2 cellular contexts compared by ENCODE assay signal in genomic region chr2:96537066-96537733, GRCh38.
TF ChIP-seq lines count a peak whose summit lies in the region.

No MANE protein-coding gene starts in this region.

TF ChIP-seq in HCT116, 20 proteins besides CTCF, POLR2A, EP300 and RAD21:
- TF ChIP-seq ZFX (IDR thresholded peaks at IDR 0.05) (0 out of 2 replicates have a peak, but pooled peaks have one; percentile 7), ZBTB33 (IDR thresholded peaks at IDR 0.05; ENCODE audit: extremely low read depth, insufficient replicate concordance, low read length) (no peak), SIN3A (IDR thresholded peaks at IDR 0.05; ENCODE audit: low read depth) (0 out of 2 replicates have a peak, but pooled peaks have one; percentile 49)

TF ChIP-seq in HepG2, 621 proteins besides CTCF, POLR2A, EP300 and RAD21 (continues in another document):
- TF ChIP-seq HNF1B (CRISPR knock-in tag; IDR thresholded peaks at IDR 0.05) (no peak), ZNF781 (CRISPR knock-in tag; IDR thresholded peaks at IDR 0.05; ENCODE audit: borderline replicate concordance, not compliant biosample characterization) (peak; percentile 8), POGK (CRISPR knock-in tag; conservative IDR thresholded peaks at IDR 0.05) (0 out of 2 replicates have a peak, but pooled peaks have one; percentile 28), NCOR1 (IDR thresholded peaks at IDR 0.05; ENCODE audit: borderline replicate concordance, low read length) (no peak), SP1 (IDR thresholded peaks at IDR 0.05) (no peak), SP1 (CRISPR knock-in tag; IDR thresholded peaks at IDR 0.05) (no peak), KMT2A (CRISPR knock-in tag; IDR thresholded peaks at IDR 0.05) (peak; percentile 48; the same call in 1 of the 2 replicates), SAFB2 (CRISPR knock-in tag; IDR thresholded peaks at IDR 0.05; ENCODE audit: borderline replicate concordance, low read depth) (0 out of 2 replicates have a peak, but pooled peaks have one; percentile 10), AFF4 (CRISPR knock-in tag; IDR thresholded peaks at IDR 0.05) (no peak), ZFP37 (CRISPR knock-in tag; IDR thresholded peaks at IDR 0.05; ENCODE audit: borderline replicate concordance) (no peak), ZBTB40 (IDR thresholded peaks at IDR 0.05) (no peak), ZBTB40 (CRISPR knock-in tag; IDR thresholded peaks at IDR 0.05) (peak; percentile 61), MXD1 (CRISPR knock-in tag; IDR thresholded peaks at IDR 0.05) (peak; percentile 4), ZNF773 (CRISPR knock-in tag; IDR thresholded peaks at IDR 0.05; ENCODE audit: borderline replicate concordance) (no peak), PAXIP1 (CRISPR knock-in tag; conservative IDR thresholded peaks at IDR 0.05) (no peak), KLF9 (CRISPR knock-in tag; IDR thresholded peaks at IDR 0.05; ENCODE audit: low read depth) (no peak), ZGPAT (CRISPR knock-in tag; IDR thresholded peaks at IDR 0.05) (peak; percentile 20; the same call in 1 of the 2 replicates), TBX2 (CRISPR knock-in tag; IDR thresholded peaks at IDR 0.05; ENCODE audit: borderline replicate concordance) (0 out of 2 replicates have a peak, but pooled peaks have one; percentile 14), BCLAF1 (IDR thresholded peaks at IDR 0.05) (no peak), SMARCC2 (IDR thresholded peaks at IDR 0.05) (no peak), ZNF709 (CRISPR knock-in tag; IDR thresholded peaks at IDR 0.05) (peak; percentile 22; the same call in 1 of the 2 replicates), EED (CRISPR knock-in tag; IDR thresholded peaks at IDR 0.05) (peak; percentile 16; the same call in 1 of the 2 replicates), ZBTB7A (CRISPR knock-in tag; IDR thresholded peaks at IDR 0.05) (no peak), NR2F6 (IDR thresholded peaks at IDR 0.05) (no peak), NR2F6 (CRISPR knock-in tag; IDR thresholded peaks at IDR 0.05) (no peak)
